Comparison of ENCODE assay signal across 9 cellular contexts in the genomic region with DNA sequence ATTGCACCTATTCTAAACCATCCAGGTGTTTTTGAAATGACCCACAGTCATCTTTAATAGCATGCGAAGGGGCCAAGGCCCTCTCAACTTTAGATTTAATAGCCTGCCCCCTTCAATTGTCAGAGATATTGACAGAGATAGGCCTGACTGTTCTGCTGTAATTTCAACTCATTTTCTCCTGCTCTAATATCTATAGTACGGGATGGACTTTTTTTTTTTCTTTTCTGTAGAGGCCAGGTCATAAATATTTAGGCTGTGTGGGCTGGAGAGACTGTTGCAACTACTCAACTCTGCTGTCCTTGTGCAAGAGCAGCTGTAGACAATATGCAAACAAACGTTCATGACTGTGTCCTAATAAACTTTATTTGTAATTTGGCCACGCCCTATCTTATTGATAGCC. TPM values are rescaled to one million over a fixed set of nuclear protein-coding genes. Genes with fewer than 3 reads are reported as not detected.
DNase-seq lines count a peak whose midpoint lies in the region; ATAC-seq and TF ChIP-seq lines count a peak whose summit lies in the region.
"Had no signal": no experiment of that assay in that cellular context is flagged by ENCODE, and none has a peak within 500 bp of the region (broad histone marks: within the 10 kb centered on the region; RNA-seq: fewer than 3 reads in every experiment).

No MANE protein-coding gene starts in this region.

- no peak for TF ChIP-seq RAD21 in HCT116 (IDR thresholded peaks at IDR 0.05; ENCODE audit: low read depth)
- TF ChIP-seq RAD21 in SK-N-SH (IDR thresholded peaks at IDR 0.05; ENCODE audit: low read length) = no peak

- peaks cover 23% of the 10 kb centered on the region for H3K27me3 Mint-ChIP-seq in activated CD4-positive, alpha-beta memory T cell treated with anti-CD3 and anti-CD28 coated beads for 36 hours
- H3K27me3 Mint-ChIP-seq: progenitor cell of endocrine pancreas had no signal

- TF ChIP-seq EP300 in SK-N-SH (IDR thresholded peaks at IDR 0.05; ENCODE audit: borderline replicate concordance in 1 of 2, low read depth in 1 of 2, low read length in 1 of 2) = no peak

- CTCF ChIA-PET in HCT116 (lab: Charles Lee) (interaction anchor here (0.7 to 3.5 kb wide), 9 partner anchors 12 to 639 kb away, joined by 3 to 20 read pairs (median 6); no protein-coding TSS in a partner anchor), SK-N-SH (lab: Yijun Ruan, JAX) (interaction anchor here (0.6 to 11.9 kb wide), 14 partner anchors 10 to 760 kb away, joined by 3 to 140 read pairs (median 6); no protein-coding TSS in a partner anchor)
- CTCF ChIA-PET in activated CD4-positive, alpha-beta memory T cell treated with anti-CD3 and anti-CD28 coated beads for 36 hours (lab: Charles Lee) = interaction anchor here (0.6 to 4.3 kb wide), 10 partner anchors 320 to 752 kb away, joined by 3 to 28 read pairs (median 4); partner anchors contain the start of gene KRT35

- H3K4me1 ChIP-seq in HCT116 (ENCODE audit: control insufficient read depth in 1 of 2, insufficient read depth in 2 of 2, low read length in 2 of 2) = peaks cover 57 to 69% of the 10 kb centered on the region in 2 experiments
- H3K4me1 ChIP-seq in SK-N-SH (ENCODE audit: control insufficient read depth in 1 of 2, insufficient read depth in 2 of 2, low read depth in 1 of 2, low read length in 1 of 2) = peaks cover 0 to 14% of the 10 kb centered on the region in 2 experiments; a peak in 3 of 4 replicates
- peaks cover 0 to 29% (median 14%) of the 10 kb centered on the region in 4 donors for H3K4me1 ChIP-seq in tibial artery
- H3K4me1 ChIP-seq in effector memory CD4-positive, alpha-beta T cell (ENCODE audit: control insufficient read depth, insufficient read depth, low read length, poor library complexity, severe bottlenecking) = no peaks in the 10 kb centered on the region

- H3K9ac ChIP-seq in HCT116 (ENCODE audit: low read length) (peak overlapping the region; percentile 55), SK-N-SH (no peak overlapping the region)

- no peaks in the 10 kb centered on the region for H3K9me3 Mint-ChIP-seq in activated CD4-positive, alpha-beta memory T cell treated with anti-CD3 and anti-CD28 coated beads for 36 hours

- H3K4me2 ChIP-seq in HCT116 (ENCODE audit: low read length) (peak overlapping the region; percentile 47), SK-N-SH (peak overlapping the region; percentile 53)

- BruUV-seq in HCT116 (replicated peaks; lab: Mats Ljungman, UMichigan) = TSS peak; percentile 61

- POLR2A ChIA-PET in HCT116 (lab: Charles Lee) (interaction anchor here (1.0 to 1.7 kb wide), 3 partner anchors 412 to 618 kb away, joined by 3 to 7 read pairs (median 3); partner anchors contain the start of gene KRT19), SK-N-SH (lab: Yijun Ruan, JAX) (no interaction called here)
- POLR2A ChIA-PET in activated CD4-positive, alpha-beta memory T cell treated with anti-CD3 and anti-CD28 coated beads for 36 hours (lab: Charles Lee) = no interaction called here

- H3K4me3 Mint-ChIP-seq in activated CD4-positive, alpha-beta memory T cell treated with anti-CD3 and anti-CD28 coated beads for 36 hours = no peak overlapping the region

- H3K27ac ChIP-seq in HCT116 (ENCODE audit: low read depth, low read length) (peak overlapping the region; percentile 77), SK-N-SH (ENCODE audit: low read depth in 2 of 2, low read length in 1 of 2) (peak overlapping the region in 1 of 2 experiments; percentile 66; a peak in 2 of 4 replicates), tibial artery (peak overlapping the region; percentile 23 to 59)
- no peak overlapping the region for H3K27ac ChIP-seq in effector memory CD4-positive, alpha-beta T cell (ENCODE audit: insufficient read depth, low read length, poor library complexity, severe bottlenecking)

- peaks cover 1% of the 10 kb centered on the region for H3K4me1 Mint-ChIP-seq in activated CD4-positive, alpha-beta memory T cell treated with anti-CD3 and anti-CD28 coated beads for 36 hours (ENCODE audit: low read depth)

- H3K9me2 ChIP-seq in HCT116 (ENCODE audit: insufficient read depth) (no peaks in the 10 kb centered on the region), SK-N-SH (no peaks in the 10 kb centered on the region)

- TF ChIP-seq CTCF in HCT116 (IDR thresholded peaks at IDR 0.05 in 2 of 3, conservative IDR thresholded peaks at IDR 0.05 in 1 of 3; ENCODE audit: borderline replicate concordance in 1 of 3, insufficient read depth in 1 of 3, low read depth in 2 of 3, low read length in 2 of 3) = no peak
- TF ChIP-seq CTCF in SK-N-SH (IDR thresholded peaks at IDR 0.05) = no peak
- no peak for TF ChIP-seq CTCF in tibial artery (IDR thresholded peaks at IDR 0.05)

- H3F3A ChIP-seq in SK-N-SH (replicated peaks; ENCODE audit: insufficient read depth) = peaks cover 19% of the 10 kb centered on the region

- H3K27ac Mint-ChIP-seq in activated CD4-positive, alpha-beta memory T cell treated with anti-CD3 and anti-CD28 coated beads for 36 hours = no peak overlapping the region
- H3K27ac Mint-ChIP-seq: progenitor cell of endocrine pancreas had no signal

- no peaks in the 10 kb centered on the region for H4K20me1 ChIP-seq in HCT116 (ENCODE audit: insufficient read depth)
- H4K20me1 ChIP-seq in SK-N-SH (ENCODE audit: insufficient read depth) = no peaks in the 10 kb centered on the region

- RAD21 ChIA-PET in HCT116 (lab: Charles Lee; ENCODE audit: low non-redundant PET in 1 of 2, low total read pairs in 2 of 2, uncharacterized antibody in 2 of 2, unreplicated experiment in 2 of 2) = interaction anchor here (0.7 to 2.5 kb wide), 4 partner anchors 54 to 753 kb away, joined by 3 to 7 read pairs (median 4); no protein-coding TSS in a partner anchor

- H3K4me3 ChIP-seq in HCT116 (replicated peaks in 1 of 2; ENCODE audit: low read depth in 1 of 2, low read length in 2 of 2) (no peak overlapping the region), SK-N-SH (ENCODE audit: low read depth in 2 of 2, low read length in 1 of 2) (no peak overlapping the region), tibial artery (no peak overlapping the region)
- no peak overlapping the region for H3K4me3 ChIP-seq in effector memory CD4-positive, alpha-beta T cell (ENCODE audit: insufficient read depth, low read depth, low read length, poor library complexity, severe bottlenecking)

- H3K36me3 Mint-ChIP-seq in activated CD4-positive, alpha-beta memory T cell treated with anti-CD3 and anti-CD28 coated beads for 36 hours = no peaks in the 10 kb centered on the region

- H3K36me3 ChIP-seq in HCT116 (ENCODE audit: control insufficient read depth in 1 of 2, insufficient read depth in 2 of 2, low read length in 2 of 2) = no peaks in the 10 kb centered on the region; a peak in 1 of 4 replicates
- no peaks in the 10 kb centered on the region for H3K36me3 ChIP-seq in SK-N-SH (replicated peaks in 1 of 2; ENCODE audit: control insufficient read depth in 1 of 2, insufficient read depth in 2 of 2, low read length in 1 of 2)
- no peaks in the 10 kb centered on the region for H3K36me3 ChIP-seq in tibial artery
- H3K36me3 ChIP-seq in effector memory CD4-positive, alpha-beta T cell (ENCODE audit: control insufficient read depth, insufficient read depth, low read length) = no peaks in the 10 kb centered on the region

- H3K27me3 ChIP-seq in HCT116 (ENCODE audit: insufficient read depth, low read length) = no peaks in the 10 kb centered on the region
- peaks cover 16% of the 10 kb centered on the region; the same call in 1 of the 2 replicates for H3K27me3 ChIP-seq in SK-N-SH (ENCODE audit: insufficient read depth)
- peaks cover 0 to 7% of the 10 kb centered on the region in 2 donors for H3K27me3 ChIP-seq in tibial artery
- peaks cover 10% of the 10 kb centered on the region for H3K27me3 ChIP-seq in effector memory CD4-positive, alpha-beta T cell (replicated peaks; ENCODE audit: control insufficient read depth, insufficient read depth, low read length, poor library complexity, severe bottlenecking)

- ATAC-seq in HCT116 (peak; percentile 58), HG02970 (IDR thresholded peaks at IDR 0.05; ENCODE audit: low FRiP score, unreplicated experiment) (no peak)

- 29% methylated on average over 4 of the region's 4 CpGs for WGBS in SK-N-SH (ENCODE audit: low lambda C conversion rate)

- no peak for TF ChIP-seq POLR2A in HCT116 (IDR thresholded peaks at IDR 0.05; ENCODE audit: borderline replicate concordance, extremely low read depth, insufficient read depth, insufficient read length)

- intact Hi-C loops in HCT116 (cut with micrococcal nuclease) (loop anchor here (1.0 to 5.0 kb wide), 12 partner anchors 53 to 753 kb away; partner anchors contain the start of gene KRT19), tibial artery (cut with DNase I; ENCODE audit: low total_unique reads) (loop anchor here (5.0 to 10.0 kb wide), 5 partner anchors 105 to 753 kb away; no protein-coding TSS in a partner anchor)
- intact Hi-C loops in activated CD4-positive, alpha-beta memory T cell treated with anti-CD3 and anti-CD28 coated beads for 36 hours (cut with micrococcal nuclease) = loop anchor here (1.0 to 5.0 kb wide), 5 partner anchors 413 to 753 kb away; no protein-coding TSS in a partner anchor

- DNase-seq in HCT116 (ENCODE audit: low read depth, low spot score) (no peak), SK-N-SH (no peak), fibroblast of the conjunctiva (ENCODE audit: low read depth) (peak; percentile 71), tibial artery (no peak)
- no peak for DNase-seq in activated CD4-positive, alpha-beta memory T cell treated with anti-CD3 and anti-CD28 coated beads for 36 hours
- DNase-seq in effector memory CD4-positive, alpha-beta T cell = no peak

- H3K9me3 ChIP-seq in HCT116 (ENCODE audit: control insufficient read depth in 1 of 2, insufficient read depth in 1 of 2, low read depth in 1 of 2, low read length in 2 of 2) = no peaks in the 10 kb centered on the region
- no peaks in the 10 kb centered on the region for H3K9me3 ChIP-seq in SK-N-SH
- no peaks in the 10 kb centered on the region for H3K9me3 ChIP-seq in tibial artery
- H3K9me3 ChIP-seq in effector memory CD4-positive, alpha-beta T cell (ENCODE audit: control insufficient read depth, low read length) = no peaks in the 10 kb centered on the region

- H3K79me2 ChIP-seq in HCT116 (ENCODE audit: insufficient read depth, low read length) (no peaks in the 10 kb centered on the region), SK-N-SH (ENCODE audit: insufficient read depth) (no peaks in the 10 kb centered on the region)

- no peak overlapping the region for H2AFZ ChIP-seq in HCT116 (ENCODE audit: low read depth, low read length, poor library complexity, severe bottlenecking)
- H2AFZ ChIP-seq in SK-N-SH (ENCODE audit: low read depth) = no peak overlapping the region

RNA-seq across cellular contexts. Expression of gene KRT20, which starts 24.7 kb away (rescaled TPM):
- 1.5 TPM for total RNA-seq in HCT116 (2021; ENCODE audit: unreplicated experiment)
- polyA plus RNA-seq in HCT116 (2012) = 0.40 and 0.49 TPM in 2 replicates
- polyA plus RNA-seq in SK-N-SH (2012; rRNA removed) = not detected in 2 replicates
- not detected in 2 replicates for polyA plus RNA-seq in SK-N-SH (2012; cell fraction: cytosol; rRNA removed)
- not detected in 2 replicates for polyA plus RNA-seq in SK-N-SH (2012; cell fraction: nucleus; rRNA removed)
- not detected for total RNA-seq in activated CD4-positive, alpha-beta memory T cell treated with anti-CD3 and anti-CD28 coated beads for 36 hours
- total RNA-seq: kidney epithelial cell, progenitor cell of endocrine pancreas had no signal

RNA-seq across cellular contexts. Expression of gene KRT23, which starts 27.7 kb away (rescaled TPM):
- total RNA-seq in HCT116 (2021; ENCODE audit: unreplicated experiment) = 19.0 TPM
- polyA plus RNA-seq in HCT116 (2012) = 19.4 and 19.7 TPM in 2 replicates
- not detected in 2 replicates for polyA plus RNA-seq in SK-N-SH (2012; rRNA removed)
- not detected in 2 replicates for polyA plus RNA-seq in SK-N-SH (2012; cell fraction: cytosol; rRNA removed)
- polyA plus RNA-seq in SK-N-SH (2012; cell fraction: nucleus; rRNA removed) = not detected in 2 replicates
- not detected for total RNA-seq in activated CD4-positive, alpha-beta memory T cell treated with anti-CD3 and anti-CD28 coated beads for 36 hours

RNA-seq across cellular contexts. Expression of gene KRT12, which starts 42.7 kb away (rescaled TPM):
- total RNA-seq in HCT116 (2021; ENCODE audit: unreplicated experiment) = not detected
- polyA plus RNA-seq in HCT116 (2012) = 0.08 and 0.20 TPM in 2 replicates
- not detected in 2 replicates for polyA plus RNA-seq in SK-N-SH (2012; rRNA removed)
- not detected in 2 replicates for polyA plus RNA-seq in SK-N-SH (2012; cell fraction: cytosol; rRNA removed)
- not detected in 2 replicates for polyA plus RNA-seq in SK-N-SH (2012; cell fraction: nucleus; rRNA removed)
- total RNA-seq in activated CD4-positive, alpha-beta memory T cell treated with anti-CD3 and anti-CD28 coated beads for 36 hours = not detected
- total RNA-seq: kidney epithelial cell, progenitor cell of endocrine pancreas had no signal

RNA-seq across cellular contexts. Expression of gene KRT39, which starts 57.0 kb away (rescaled TPM):
- total RNA-seq in HCT116 (2021; ENCODE audit: unreplicated experiment) = not detected
- polyA plus RNA-seq in HCT116 (2012) = 0.09 and 0.10 TPM in 2 replicates
- not detected in 2 replicates for polyA plus RNA-seq in SK-N-SH (2012; rRNA removed)
- polyA plus RNA-seq in SK-N-SH (2012; cell fraction: cytosol; rRNA removed) = not detected in 2 replicates
- not detected in 2 replicates for polyA plus RNA-seq in SK-N-SH (2012; cell fraction: nucleus; rRNA removed)
- total RNA-seq in activated CD4-positive, alpha-beta memory T cell treated with anti-CD3 and anti-CD28 coated beads for 36 hours = not detected
- total RNA-seq: kidney epithelial cell, progenitor cell of endocrine pancreas had no signal

Comparison
In these comparisons a context has a peak if more than half of its experiments do, and no peak if none do; other contexts are left out.
1. RNA of gene KRT23, which starts 27.7 kb away (total RNA-seq): 19.0 TPM in HCT116 (single experiment); not detected in activated CD4-positive, alpha-beta memory T cell treated with anti-CD3 and anti-CD28 coated beads for 36 hours; every median in the first group is over 10 times any median in the second.